Comparison of ENCODE assay signal across 8 cellular contexts in genomic region chr1:148953730-148954129, GRCh38.
DNase-seq lines count a peak whose midpoint lies in the region; ATAC-seq, FAIRE-seq and TF ChIP-seq lines count a peak whose summit lies in the region.
"Not testable (repeated sequence)": the region's sequence is repeated elsewhere in the genome, so short reads cannot be mapped to it uniquely, and the experiment has no call there.

No MANE protein-coding gene starts in this region.

- H3K4me3 Mint-ChIP-seq in CD8-positive, alpha-beta T cell: peak overlapping the region; percentile 61
- peak overlapping the region; percentile 84 for H3K4me3 Mint-ChIP-seq in T-helper 17 cell
- peak overlapping the region; percentile 67 for H3K4me3 Mint-ChIP-seq in activated naive CD8-positive, alpha-beta T cell treated with anti-CD3 and anti-CD28 coated beads, Interleukin-2, amount 50 U/mL, for 24 hours

- H3K4me3 ChIP-seq in CD8-positive, alpha-beta T cell (ENCODE audit: low read depth, low read length): not testable (repeated sequence)
- H3K4me3 ChIP-seq in H1 (ENCODE audit: extremely low read depth in 1 of 4, insufficient read depth in 2 of 4, low read depth in 3 of 4, low read length in 4 of 4) (peak overlapping the region in 3 of 4 experiments; percentile 4 to 66 (median 14); a peak in 4 of 8 replicates), keratinocyte (ENCODE audit: control insufficient read depth in 2 of 3, extremely low read depth in 1 of 3, insufficient read depth in 2 of 3, low read depth in 1 of 3, low read length in 3 of 3) (peak overlapping the region; percentile 30 to 61 (median 59)), osteoblast (ENCODE audit: insufficient read depth, low read length) (peak overlapping the region; percentile 74), transverse colon (peak overlapping the region in 3 of 4 donors; percentile 41 to 54 (median 41))

- in situ Hi-C loops in transverse colon (cut with MboI; ENCODE audit: low pct_ligation_motif_present in 1 of 4, low pct_unique_long_range_greater_than_20kb in 1 of 4, low sequenced_read_pairs in 3 of 4): not testable (repeated sequence)

- not testable (repeated sequence) for FAIRE-seq in H1 (lab: Jason Lieb, UNC); keratinocyte (lab: Jason Lieb, UNC)

- not testable (repeated sequence) for H2AFZ ChIP-seq in H1 (ENCODE audit: low read length); keratinocyte (ENCODE audit: control insufficient read depth, low read length); osteoblast (ENCODE audit: low read length)

- POLR2A ChIA-PET in CD8-positive, alpha-beta T cell (lab: Charles Lee); H1 (lab: Charles Lee; ENCODE audit: partially characterized antibody): not testable (repeated sequence)

- not testable (repeated sequence) for H3K18ac ChIP-seq in H1 (ENCODE audit: extremely low read depth, low read length)

- not testable (repeated sequence) for H3K27ac ChIP-seq in CD8-positive, alpha-beta T cell (ENCODE audit: low read depth, low read length); H1 (ENCODE audit: low read depth, low read length); keratinocyte (ENCODE audit: control insufficient read depth, insufficient read depth, low read length)
- H3K27ac ChIP-seq in osteoblast (ENCODE audit: low read depth, low read length) (peak overlapping the region; percentile 33), transverse colon (peak overlapping the region in 3 of 4 donors; percentile 24 to 62 (median 48))

- intact Hi-C loops in CD8-positive, alpha-beta T cell (cut with DNase I, micrococcal nuclease); transverse colon (cut with DNase I; ENCODE audit: low total_unique reads): not testable (repeated sequence)

- H3K9me3 ChIP-seq in CD8-positive, alpha-beta T cell (ENCODE audit: low read length); T-helper 17 cell (ENCODE audit: control insufficient read depth, low read length, poor library complexity, severe bottlenecking); H1 (ENCODE audit: insufficient read depth in 2 of 2, low read depth in 1 of 2, low read length in 1 of 2); keratinocyte (ENCODE audit: control insufficient read depth, low read depth, low read length); osteoblast (ENCODE audit: low read depth, low read length); transverse colon: not testable (repeated sequence)

- H3K14ac ChIP-seq in H1 (ENCODE audit: insufficient read length): not testable (repeated sequence)

- not testable (repeated sequence) for H3K23me2 ChIP-seq in H1 (ENCODE audit: low read depth, low read length)

- not testable (repeated sequence) for TF ChIP-seq RAD21 in H1 (IDR thresholded peaks at IDR 0.05 in 1 of 2, conservative IDR thresholded peaks at IDR 0.05 in 1 of 2; ENCODE audit: low read depth in 2 of 2, low read length in 2 of 2)

- not testable (repeated sequence) for H4K91ac ChIP-seq in H1 (replicated peaks; ENCODE audit: insufficient read length, low read length)

- not testable (repeated sequence) for ATAC-seq in CD8-positive, alpha-beta T cell; T-helper 17 cell; activated naive CD8-positive, alpha-beta T cell treated with anti-CD3 and anti-CD28 coated beads, Interleukin-2, amount 50 U/mL, for 24 hours

- DNase-seq in CD8-positive, alpha-beta T cell; T-helper 17 cell; activated naive CD8-positive, alpha-beta T cell treated with anti-CD3 and anti-CD28 coated beads, Interleukin-2, amount 50 U/mL, for 24 hours; H1 (ENCODE audit: low read depth in 1 of 2, low spot score in 2 of 2); keratinocyte (ENCODE audit: low read depth, low spot score); osteoblast (ENCODE audit: insufficient read length, low spot score, missing footprints); transverse colon: not testable (repeated sequence)
- peak; percentile 1 for DNase-seq in M059J (ENCODE audit: low read depth)

- H2BK12ac ChIP-seq in H1 (ENCODE audit: low read depth, low read length): not testable (repeated sequence)

- H3K9me1 ChIP-seq in keratinocyte (ENCODE audit: control insufficient read depth, extremely low read depth, insufficient read depth, low read length): not testable (repeated sequence)

- not testable (repeated sequence) for H4K5ac ChIP-seq in H1 (ENCODE audit: insufficient read length, low read depth, low read length)

- H3K56ac ChIP-seq in H1 (replicated peaks; ENCODE audit: insufficient read length, low read depth, low read length): not testable (repeated sequence)

- not testable (repeated sequence) for TF ChIP-seq CTCF in CD8-positive, alpha-beta T cell (IDR thresholded peaks at IDR 0.05); H1 (IDR thresholded peaks at IDR 0.05; ENCODE audit: control extremely low read depth in 1 of 3, insufficient read depth in 1 of 3, low read depth in 1 of 3, low read length in 3 of 3); keratinocyte (optimal IDR thresholded peaks at IDR 0.05 in 1 of 3, IDR thresholded peaks at IDR 0.05 in 1 of 3, conservative IDR thresholded peaks at IDR 0.05 in 1 of 3; ENCODE audit: extremely low read depth in 1 of 3, insufficient read depth in 2 of 3, low read length in 3 of 3); osteoblast (IDR thresholded peaks at IDR 0.05; ENCODE audit: extremely low read depth, low read depth, low read length); transverse colon (IDR thresholded peaks at IDR 0.05)

- not testable (repeated sequence) for H3K27me3 ChIP-seq in CD8-positive, alpha-beta T cell (ENCODE audit: insufficient read depth, low read length); H1 (replicated peaks in 1 of 4; ENCODE audit: control insufficient read depth in 3 of 4, extremely low read depth in 1 of 4, insufficient read depth in 3 of 4, low read length in 3 of 4); keratinocyte (ENCODE audit: control insufficient read depth, extremely low read depth, insufficient read depth, low read length); osteoblast (ENCODE audit: insufficient read depth, low read length); transverse colon

- CTCF ChIA-PET in CD8-positive, alpha-beta T cell (lab: Charles Lee); H1 (lab: Charles Lee; ENCODE audit: partially characterized antibody): not testable (repeated sequence)

- H3K27ac Mint-ChIP-seq in CD8-positive, alpha-beta T cell; activated naive CD8-positive, alpha-beta T cell treated with anti-CD3 and anti-CD28 coated beads, Interleukin-2, amount 50 U/mL, for 24 hours: not testable (repeated sequence)
- H3K27ac Mint-ChIP-seq in T-helper 17 cell: peak overlapping the region; percentile 60

- H2BK120ac ChIP-seq in H1 (replicated peaks; ENCODE audit: low read depth, low read length): not testable (repeated sequence)

- H3K9me3 Mint-ChIP-seq in CD8-positive, alpha-beta T cell; activated naive CD8-positive, alpha-beta T cell treated with anti-CD3 and anti-CD28 coated beads, Interleukin-2, amount 50 U/mL, for 24 hours: not testable (repeated sequence)

- TF ChIP-seq EP300 in H1 (IDR thresholded peaks at IDR 0.05; ENCODE audit: borderline replicate concordance in 1 of 2, low read depth in 2 of 2, low read length in 2 of 2); transverse colon (IDR thresholded peaks at IDR 0.05; ENCODE audit: low read depth): not testable (repeated sequence)

- not testable (repeated sequence) for H3K27me3 Mint-ChIP-seq in CD8-positive, alpha-beta T cell (ENCODE audit: low read depth); T-helper 17 cell; activated naive CD8-positive, alpha-beta T cell treated with anti-CD3 and anti-CD28 coated beads, Interleukin-2, amount 50 U/mL, for 24 hours

- H3K9ac ChIP-seq in H1 (replicated peaks in 1 of 4; ENCODE audit: extremely low read depth in 1 of 4, low read depth in 3 of 4, low read length in 3 of 4): not testable (repeated sequence)
- H3K9ac ChIP-seq in keratinocyte (ENCODE audit: control insufficient read depth, extremely low read depth, insufficient read depth, low read length): peak overlapping the region; percentile 33

- H2AK5ac ChIP-seq in H1 (ENCODE audit: low read depth, low read length): not testable (repeated sequence)

- peaks cover 17% of the 10 kb centered on the region for H3K4me1 Mint-ChIP-seq in CD8-positive, alpha-beta T cell (ENCODE audit: low read depth)
- not testable (repeated sequence) for H3K4me1 Mint-ChIP-seq in T-helper 17 cell
- H3K4me1 Mint-ChIP-seq in activated naive CD8-positive, alpha-beta T cell treated with anti-CD3 and anti-CD28 coated beads, Interleukin-2, amount 50 U/mL, for 24 hours: peaks cover 15% of the 10 kb centered on the region

- not testable (repeated sequence) for H3K36me3 ChIP-seq in CD8-positive, alpha-beta T cell (ENCODE audit: insufficient read depth, low read length); H1 (ENCODE audit: control insufficient read depth in 2 of 4, insufficient read depth in 4 of 4, low read length in 3 of 4); keratinocyte (ENCODE audit: control insufficient read depth in 2 of 2, extremely low read depth in 1 of 2, insufficient read depth in 2 of 2, low read length in 2 of 2); osteoblast (ENCODE audit: insufficient read depth, low read length); transverse colon

- not testable (repeated sequence) for H2BK20ac ChIP-seq in H1 (ENCODE audit: low read length)

- H3K4me2 ChIP-seq in H1 (ENCODE audit: insufficient read depth in 1 of 2, low read depth in 2 of 2, low read length in 2 of 2): peak overlapping the region; percentile 52 to 89
- H3K4me2 ChIP-seq in keratinocyte (ENCODE audit: control insufficient read depth, extremely low read depth, insufficient read depth, low read depth, low read length): peak overlapping the region; percentile 71
- peak overlapping the region; percentile 88 for H3K4me2 ChIP-seq in osteoblast (ENCODE audit: insufficient read depth, low read length)

- H3K4me1 ChIP-seq in CD8-positive, alpha-beta T cell (ENCODE audit: insufficient read depth, low read length); H1 (replicated peaks in 1 of 4; ENCODE audit: control insufficient read depth in 3 of 4, insufficient read depth in 4 of 4, low read length in 3 of 4); keratinocyte (ENCODE audit: control insufficient read depth, extremely low read depth, insufficient read depth, low read length); osteoblast (ENCODE audit: insufficient read depth, low read length); transverse colon: not testable (repeated sequence)

- dilution Hi-C loops in keratinocyte (cut with MboI; ENCODE audit: extremely low pct_ligation_motif_present, low sequenced_read_pairs): not testable (repeated sequence)

- not testable (repeated sequence) for H3K79me2 ChIP-seq in H1 (ENCODE audit: control insufficient read depth in 1 of 2, insufficient read depth in 2 of 2, low read length in 2 of 2)
- peaks cover 23% of the 10 kb centered on the region for H3K79me2 ChIP-seq in keratinocyte (ENCODE audit: control insufficient read depth, insufficient read depth, low read length)
- peaks cover 23% of the 10 kb centered on the region for H3K79me2 ChIP-seq in osteoblast (ENCODE audit: insufficient read depth, low read length)

- not testable (repeated sequence) for H3K23ac ChIP-seq in H1 (ENCODE audit: insufficient read length)

- not testable (repeated sequence) for H3K79me1 ChIP-seq in H1 (ENCODE audit: low read depth, low read length)

- not testable (repeated sequence) for TF ChIP-seq POLR2A in H1 (IDR thresholded peaks at IDR 0.05; ENCODE audit: control extremely low read depth in 1 of 2, low read depth in 2 of 2, low read length in 2 of 2); transverse colon (IDR thresholded peaks at IDR 0.05)

- not testable (repeated sequence) for H3K4ac ChIP-seq in H1 (replicated peaks; ENCODE audit: insufficient read length, low read depth, low read length)

- not testable (repeated sequence) for H4K8ac ChIP-seq in H1 (ENCODE audit: extremely low read depth, insufficient read depth, low read length)

- H2BK5ac ChIP-seq in H1 (ENCODE audit: low read depth, low read length): not testable (repeated sequence)

- not testable (repeated sequence) for H4K20me1 ChIP-seq in H1 (replicated peaks in 1 of 2; ENCODE audit: control insufficient read depth in 1 of 2, insufficient read depth in 2 of 2, low read length in 2 of 2); keratinocyte (ENCODE audit: control insufficient read depth, extremely low read depth, insufficient read depth, low read length); osteoblast (ENCODE audit: insufficient read depth, low read length)

- 47% methylated on average over 6 of the region's 7 CpGs; no CpG with 5 or more reads in 1 of the 2 experiments for WGBS in H1 (ENCODE audit: extremely low coverage in 1 of 2, insufficient coverage in 1 of 2, insufficient read length in 1 of 2, insufficient replicate concordance in 2 of 2, low coverage in 1 of 2, low lambda C conversion rate in 2 of 2, missing lambda C conversion rate in 1 of 2), 2 experiments
- WGBS in transverse colon (ENCODE audit: low coverage in 1 of 2), 2 donors: 27 to 35% methylated on average over 2 to 7 of the region's 7 CpGs

- not testable (repeated sequence) for H3K36me3 Mint-ChIP-seq in CD8-positive, alpha-beta T cell; T-helper 17 cell (ENCODE audit: low read depth); activated naive CD8-positive, alpha-beta T cell treated with anti-CD3 and anti-CD28 coated beads, Interleukin-2, amount 50 U/mL, for 24 hours (ENCODE audit: low read depth)

- not testable (repeated sequence) for H2BK15ac ChIP-seq in H1 (ENCODE audit: low read length)
